In the genomic region with DNA sequence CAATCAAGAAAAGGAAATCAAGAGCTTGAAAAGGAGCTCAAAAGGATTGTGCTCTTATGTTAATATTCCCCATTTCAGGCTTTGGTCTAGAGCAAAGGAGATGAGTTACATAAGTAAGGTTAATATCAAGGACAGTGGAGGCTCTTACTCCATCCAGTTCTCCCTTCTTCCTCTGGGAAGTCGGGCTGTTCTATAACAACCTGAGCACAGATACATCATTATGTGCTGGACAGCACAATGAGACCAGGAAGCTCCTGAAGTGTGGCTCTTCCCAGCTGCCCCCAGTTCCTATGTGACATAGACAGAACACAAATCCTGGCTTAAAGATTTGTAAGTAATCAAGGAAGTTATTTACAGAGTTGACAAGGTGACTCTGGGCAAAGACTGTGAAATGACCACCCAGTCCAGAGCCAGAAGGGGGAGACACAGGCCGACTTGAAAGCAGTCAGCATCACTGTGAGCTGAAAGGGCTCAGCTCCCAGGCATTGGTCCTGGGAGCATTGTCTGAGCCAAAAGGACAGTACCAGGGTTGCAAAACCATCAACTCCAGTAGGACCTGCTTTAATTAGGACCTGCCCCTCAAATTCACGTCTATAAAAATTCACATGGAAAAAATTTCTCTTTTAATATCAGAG, we compare ENCODE assay signal across 8 cellular contexts.
A peak's percentile ranks its signal among the peaks of the same experiment; 100 is the strongest.
DNase-seq lines count a peak whose midpoint lies in the region; ATAC-seq and TF ChIP-seq lines count a peak whose summit lies in the region.
"Had no signal": no experiment of that assay in that cellular context is flagged by ENCODE, and none has a peak within 500 bp of the region (broad histone marks: within the 10 kb centered on the region; RNA-seq: fewer than 3 reads in every experiment).

No MANE protein-coding gene starts in this region.

- peak; percentile 58; the same call in 1 of the 2 replicates for TF ChIP-seq CTCF in GM12875 (IDR thresholded peaks at IDR 0.05; ENCODE audit: borderline replicate concordance, insufficient read depth, low read depth, low read length)
- TF ChIP-seq CTCF in brain (conservative IDR thresholded peaks at IDR 0.05) = peak; percentile 71 to 83
- TF ChIP-seq CTCF in kidney epithelial cell (IDR thresholded peaks at IDR 0.05; ENCODE audit: insufficient read depth, low read length, poor library complexity, severe bottlenecking) = peak; percentile 81
- peak; percentile 41 to 67 (median 49) for TF ChIP-seq CTCF in tibial nerve (IDR thresholded peaks at IDR 0.05)

- H3K9me3 Mint-ChIP-seq in brain = peaks cover 0 to 8% (median 0%) of the 10 kb centered on the region in 5 experiments

- peaks cover 4% of the 10 kb centered on the region for H3K27me3 Mint-ChIP-seq in brain

- H3K27me3 ChIP-seq in kidney epithelial cell (ENCODE audit: control insufficient read depth, insufficient read depth, low read length) (no peaks in the 10 kb centered on the region), tibial nerve (no peaks in the 10 kb centered on the region)

- no peak overlapping the region for H3K4me3 ChIP-seq in GM12875 (ENCODE audit: low read depth, low read length)
- no peak overlapping the region for H3K4me3 ChIP-seq in kidney epithelial cell (ENCODE audit: low read depth, low read length)
- H3K4me3 ChIP-seq in tibial nerve = no peak overlapping the region
- H3K4me3 ChIP-seq: skin epidermis had no signal

- no peak overlapping the region for H3K27ac ChIP-seq in tibial nerve

- H3K27ac Mint-ChIP-seq in brain = peak overlapping the region in 1 of 5 experiments; percentile 55

- DNase-seq in NCI-H1092 (lab: John Stamatoyannopoulos, UW) = peak; percentile 30
- peak; percentile 10 for DNase-seq in kidney epithelial cell (ENCODE audit: low read depth)
- peak in 1 of 2 donors; percentile 49 for DNase-seq in tibial nerve (ENCODE audit: low spot score in 2 of 2)
- DNase-seq in NOMO-1 (lab: John Stamatoyannopoulos, UW; ENCODE audit: unreplicated experiment in 2 of 2) = no peak

- peaks cover 15% of the 10 kb centered on the region for H3K4me1 Mint-ChIP-seq in brain

- 34 to 35% methylated on average over 3 of the region's 3 CpGs for WGBS in tibial nerve, 2 donors

- TF ChIP-seq EP300 in tibial nerve (IDR thresholded peaks at IDR 0.05) = no peak

- TF ChIP-seq POLR2A in tibial nerve (IDR thresholded peaks at IDR 0.05) (no peak), GM18505 (IDR thresholded peaks at IDR 0.05; ENCODE audit: borderline replicate concordance, extremely low read depth, insufficient read depth, insufficient read length) (no peak)

- H3K36me3 ChIP-seq in kidney epithelial cell (ENCODE audit: control insufficient read depth, insufficient read depth, low read length) = no peaks in the 10 kb centered on the region
- no peaks in the 10 kb centered on the region for H3K36me3 ChIP-seq in tibial nerve

- no peak for ATAC-seq in GM18505 (IDR thresholded peaks at IDR 0.05; ENCODE audit: unreplicated experiment)

- no peak overlapping the region for H3K4me3 Mint-ChIP-seq in brain

- H3K36me3 Mint-ChIP-seq in brain = no peaks in the 10 kb centered on the region

- no peaks in the 10 kb centered on the region for H3K9me3 ChIP-seq in tibial nerve

- H3K4me1 ChIP-seq in tibial nerve = no peaks in the 10 kb centered on the region

Comparison
In these comparisons a context has a peak if more than half of its experiments do, and no peak if none do; other contexts are left out.
1. DNase-seq: peak in NCI-H1092 (single experiment) and kidney epithelial cell (single experiment); none in NOMO-1 (0 of 2).
2. Peak in every context shown above with its lines, with median percentiles within 50 percentile points of each other: CTCF ChIP-seq.